Comparison of ENCODE assay signal across 9 cellular contexts in genomic region chr12:101697930-101698781, GRCh38. TPM values are rescaled to one million over a fixed set of nuclear protein-coding genes. Genes with fewer than 3 reads are reported as not detected.
A peak's percentile ranks its signal among the peaks of the same experiment; 100 is the strongest.
DNase-seq lines count a peak whose midpoint lies in the region; ATAC-seq and TF ChIP-seq lines count a peak whose summit lies in the region.
"Had no signal": no experiment of that assay in that cellular context is flagged by ENCODE, and none has a peak within 500 bp of the region (broad histone marks: within the 10 kb centered on the region; RNA-seq: fewer than 3 reads in every experiment).

No MANE protein-coding gene starts in this region.

- peak overlapping the region; percentile 73 to 82 for H3K4me3 ChIP-seq in cardiac fibroblast (replicated peaks in 1 of 2; ENCODE audit: low read depth in 2 of 2, low read length in 2 of 2)
- peak overlapping the region; percentile 72 to 94 (median 84) for H3K4me3 ChIP-seq in gastrocnemius medialis

- peaks cover 46 to 48% of the 10 kb centered on the region in 2 donors for H3K4me1 ChIP-seq in gastrocnemius medialis

- H3K27me3 ChIP-seq in gastrocnemius medialis: no peaks in the 10 kb centered on the region

- no peaks in the 10 kb centered on the region for H3K9me3 ChIP-seq in gastrocnemius medialis

- peak overlapping the region; percentile 96 to 98 (median 96) for H3K27ac ChIP-seq in gastrocnemius medialis
- H3K27ac ChIP-seq: epithelial cell of prostate had no signal

- in situ Hi-C loops in gastrocnemius medialis (cut with MboI; ENCODE audit: low sequenced_read_pairs in 4 of 4): no loop called here

- peak; percentile 46 for DNase-seq in EL
- DNase-seq in cardiac fibroblast (ENCODE audit: low read depth in 2 of 2): peak; percentile 43 to 47
- DNase-seq in inferior parietal cortex (ENCODE audit: extremely low spot score): peak; percentile 57
- peak; percentile 49 to 76 for DNase-seq in gastrocnemius medialis
- DNase-seq in D341Med (ENCODE audit: low spot score): no peak

- no peak for TF ChIP-seq CTCF in cardiac fibroblast (IDR thresholded peaks at IDR 0.05; ENCODE audit: low read depth, low read length)
- TF ChIP-seq CTCF in gastrocnemius medialis (IDR thresholded peaks at IDR 0.05 in 4 of 5, conservative IDR thresholded peaks at IDR 0.05 in 1 of 5): no peak

- ATAC-seq in GM19463 (IDR thresholded peaks at IDR 0.05; ENCODE audit: unreplicated experiment) (peak; percentile 25), HG03469 (IDR thresholded peaks at IDR 0.05; ENCODE audit: unreplicated experiment) (peak; percentile 15), SK-N-SH treated with all-trans-retinoic acid at 6 μM for 48 hours (peak; percentile 76), gastrocnemius medialis (peak; percentile 19 to 25)

- peak; percentile 77 to 86 for TF ChIP-seq POLR2A in gastrocnemius medialis (IDR thresholded peaks at IDR 0.05)

- intact Hi-C loops in gastrocnemius medialis (cut with DNase I; ENCODE audit: low total_unique reads): loop anchor here (2.0 to 5.0 kb wide), 4 partner anchors 81 to 291 kb away; partner anchors contain the start of gene ARL1

- no peaks in the 10 kb centered on the region for H3K36me3 ChIP-seq in gastrocnemius medialis

TF ChIP-seq in SK-N-SH treated with all-trans-retinoic acid at 6 μM for 48 hours, 23 proteins besides CTCF, POLR2A, EP300 and RAD21:
- TF ChIP-seq CREB5 (CRISPR knock-in tag; IDR thresholded peaks at IDR 0.05; ENCODE audit: low read depth) (no peak), ZFP3 (CRISPR knock-in tag; IDR thresholded peaks at IDR 0.05) (no peak), BACH2 (CRISPR knock-in tag; IDR thresholded peaks at IDR 0.05; ENCODE audit: borderline replicate concordance) (no peak), GLIS3 (CRISPR knock-in tag; IDR thresholded peaks at IDR 0.05) (no peak), ZC3H10 (CRISPR knock-in tag; IDR thresholded peaks at IDR 0.05) (no peak), ISL1 (CRISPR knock-in tag; IDR thresholded peaks at IDR 0.05) (no peak), PATZ1 (CRISPR knock-in tag; IDR thresholded peaks at IDR 0.05; ENCODE audit: borderline replicate concordance) (no peak), ESRRG (CRISPR knock-in tag; IDR thresholded peaks at IDR 0.05) (no peak), PPARA (CRISPR knock-in tag; IDR thresholded peaks at IDR 0.05; ENCODE audit: borderline replicate concordance) (no peak), TCF4 (CRISPR knock-in tag; IDR thresholded peaks at IDR 0.05; ENCODE audit: borderline replicate concordance) (no peak), SNAI2 (CRISPR knock-in tag; IDR thresholded peaks at IDR 0.05) (no peak), ZFP30 (CRISPR knock-in tag; IDR thresholded peaks at IDR 0.05) (no peak), TOX (CRISPR knock-in tag; IDR thresholded peaks at IDR 0.05; ENCODE audit: borderline replicate concordance) (no peak), POU6F1 (CRISPR knock-in tag; IDR thresholded peaks at IDR 0.05; ENCODE audit: borderline replicate concordance, low read depth) (no peak), RARB (CRISPR knock-in tag; IDR thresholded peaks at IDR 0.05) (no peak)
- TF ChIP-seq, protein P1, sequence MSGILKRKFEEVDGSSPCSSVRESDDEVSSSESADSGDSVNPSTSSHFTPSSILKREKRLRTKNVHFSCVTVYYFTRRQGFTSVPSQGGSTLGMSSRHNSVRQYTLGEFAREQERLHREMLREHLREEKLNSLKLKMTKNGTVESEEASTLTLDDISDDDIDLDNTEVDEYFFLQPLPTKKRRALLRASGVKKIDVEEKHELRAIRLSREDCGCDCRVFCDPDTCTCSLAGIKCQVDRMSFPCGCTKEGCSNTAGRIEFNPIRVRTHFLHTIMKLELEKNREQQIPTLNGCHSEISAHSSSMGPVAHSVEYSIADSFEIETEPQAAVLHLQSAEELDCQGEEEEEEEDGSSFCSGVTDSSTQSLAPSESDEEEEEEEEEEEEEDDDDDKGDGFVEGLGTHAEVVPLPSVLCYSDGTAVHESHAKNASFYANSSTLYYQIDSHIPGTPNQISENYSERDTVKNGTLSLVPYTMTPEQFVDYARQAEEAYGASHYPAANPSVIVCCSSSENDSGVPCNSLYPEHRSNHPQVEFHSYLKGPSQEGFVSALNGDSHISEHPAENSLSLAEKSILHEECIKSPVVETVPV (CRISPR knock-in tag; IDR thresholded peaks at IDR 0.05): no peak
- TF ChIP-seq, protein P2, sequence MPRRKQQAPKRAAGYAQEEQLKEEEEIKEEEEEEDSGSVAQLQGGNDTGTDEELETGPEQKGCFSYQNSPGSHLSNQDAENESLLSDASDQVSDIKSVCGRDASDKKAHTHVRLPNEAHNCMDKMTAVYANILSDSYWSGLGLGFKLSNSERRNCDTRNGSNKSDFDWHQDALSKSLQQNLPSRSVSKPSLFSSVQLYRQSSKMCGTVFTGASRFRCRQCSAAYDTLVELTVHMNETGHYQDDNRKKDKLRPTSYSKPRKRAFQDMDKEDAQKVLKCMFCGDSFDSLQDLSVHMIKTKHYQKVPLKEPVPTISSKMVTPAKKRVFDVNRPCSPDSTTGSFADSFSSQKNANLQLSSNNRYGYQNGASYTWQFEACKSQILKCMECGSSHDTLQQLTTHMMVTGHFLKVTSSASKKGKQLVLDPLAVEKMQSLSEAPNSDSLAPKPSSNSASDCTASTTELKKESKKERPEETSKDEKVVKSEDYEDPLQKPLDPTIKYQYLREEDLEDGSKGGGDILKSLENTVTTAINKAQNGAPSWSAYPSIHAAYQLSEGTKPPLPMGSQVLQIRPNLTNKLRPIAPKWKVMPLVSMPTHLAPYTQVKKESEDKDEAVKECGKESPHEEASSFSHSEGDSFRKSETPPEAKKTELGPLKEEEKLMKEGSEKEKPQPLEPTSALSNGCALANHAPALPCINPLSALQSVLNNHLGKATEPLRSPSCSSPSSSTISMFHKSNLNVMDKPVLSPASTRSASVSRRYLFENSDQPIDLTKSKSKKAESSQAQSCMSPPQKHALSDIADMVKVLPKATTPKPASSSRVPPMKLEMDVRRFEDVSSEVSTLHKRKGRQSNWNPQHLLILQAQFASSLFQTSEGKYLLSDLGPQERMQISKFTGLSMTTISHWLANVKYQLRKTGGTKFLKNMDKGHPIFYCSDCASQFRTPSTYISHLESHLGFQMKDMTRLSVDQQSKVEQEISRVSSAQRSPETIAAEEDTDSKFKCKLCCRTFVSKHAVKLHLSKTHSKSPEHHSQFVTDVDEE (CRISPR knock-in tag; IDR thresholded peaks at IDR 0.05): no peak

RNA-seq across cellular contexts. Expression of gene CHPT1, which starts 0.7 kb away (rescaled TPM):
- total RNA-seq in gastrocnemius medialis: 10 to 100 TPM; 32.3 to 67.3 (median 36.1) TPM

RNA-seq across cellular contexts. Expression of gene SYCP3, which starts 41.1 kb away (rescaled TPM):
- under 1 TPM in 1 of 4 donors, not detected in 3; 0.66 TPM for total RNA-seq in gastrocnemius medialis

Comparison
In these comparisons a context has a peak if more than half of its experiments do, and no peak if none do; other contexts are left out.
1. ATAC-seq: peak in every context shown above with its lines; median percentile 76 in SK-N-SH treated with all-trans-retinoic acid at 6 μM for 48 hours; 25 in GM19463; 22 in gastrocnemius medialis; 15 in HG03469.